In the genomic region with DNA sequence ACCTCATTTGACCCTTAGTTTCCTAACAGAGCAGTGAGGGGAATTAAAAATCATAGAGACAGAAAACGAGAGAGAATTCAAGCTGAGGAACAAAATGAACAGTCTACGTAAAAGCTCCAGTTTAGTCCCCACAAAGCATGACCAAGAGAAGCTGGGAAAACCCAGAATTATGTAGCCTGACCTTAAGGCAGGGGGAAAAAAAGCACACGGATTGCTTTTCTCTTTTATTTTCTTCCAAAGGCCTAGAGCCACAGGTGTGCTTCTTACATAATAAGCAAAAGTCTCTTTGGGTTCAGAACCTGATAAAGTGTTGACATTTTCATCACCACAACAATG, we compare ENCODE assay signal across 9 cellular contexts. TPM values are rescaled to one million over a fixed set of nuclear protein-coding genes. Genes with fewer than 3 reads are reported as not detected.
DNase-seq lines count a peak whose midpoint lies in the region; ATAC-seq, FAIRE-seq and TF ChIP-seq lines count a peak whose summit lies in the region.
"Had no signal": no experiment of that assay in that cellular context is flagged by ENCODE, and none has a peak within 500 bp of the region (broad histone marks: within the 10 kb centered on the region; RNA-seq: fewer than 3 reads in every experiment).

No MANE protein-coding gene starts in this region.

- no peak overlapping the region for H3K4ac ChIP-seq in trophoblast cell (ENCODE audit: low read depth, low read length)

- no peak for FAIRE-seq in urothelium cell line (lab: Jason Lieb, UNC)
- FAIRE-seq: islet of Langerhans had no signal

- no peaks in the 10 kb centered on the region for H3K27me3 Mint-ChIP-seq in Calu3 (ENCODE audit: unreplicated experiment)

- H3K18ac ChIP-seq in trophoblast cell (ENCODE audit: low read length) = no peak overlapping the region

- peak overlapping the region; percentile 75 for H3K27ac Mint-ChIP-seq in Calu3 (ENCODE audit: unreplicated experiment)

- H4K12ac ChIP-seq in trophoblast cell (ENCODE audit: low read depth, low read length) = peak overlapping the region; percentile 26

- WGBS in trophoblast cell (ENCODE audit: extremely low coverage, insufficient coverage, insufficient read length) = no CpG with 5 or more reads among the region's 3 CpGs

- H3K9me3 Mint-ChIP-seq in Calu3 (ENCODE audit: low read depth, unreplicated experiment) = no peaks in the 10 kb centered on the region

- H3K4me3 Mint-ChIP-seq in Calu3 (ENCODE audit: low read depth, unreplicated experiment) = peak overlapping the region; percentile 89

- peaks cover 12% of the 10 kb centered on the region for H3K79me2 ChIP-seq in trophoblast cell (ENCODE audit: control insufficient read depth, insufficient read depth, low read length, poor library complexity)

- peaks cover 21% of the 10 kb centered on the region for H3K4me1 Mint-ChIP-seq in Calu3 (ENCODE audit: low read depth, unreplicated experiment)

- no peaks in the 10 kb centered on the region for H3K9me3 ChIP-seq in Panc1 (ENCODE audit: control insufficient read depth, insufficient read depth, low read depth, low read length)
- no peaks in the 10 kb centered on the region for H3K9me3 ChIP-seq in trophoblast cell (ENCODE audit: insufficient read depth, low read depth, low read length)

- DNase-seq in Calu3 (no peak), Panc1 (ENCODE audit: low read depth, low spot score) (no peak), epithelial cell of prostate (ENCODE audit: low read depth, low spot score) (no peak), trophoblast cell (peak in 1 of 2 donors; percentile 15), ACHN (no peak), ecto neural progenitor cell (ENCODE audit: low spot score) (no peak), urothelium cell line (ENCODE audit: low spot score) (no peak)

- no peak overlapping the region for H4K91ac ChIP-seq in trophoblast cell (ENCODE audit: low read depth, low read length)

- in situ Hi-C loops in Panc1 (cut with HindIII; ENCODE audit: low pct_unique_long_range_greater_than_20kb, low sequenced_read_pairs) (no loop called here), ACHN (cut with HindIII; ENCODE audit: low pct_ligation_motif_present, low pct_unique_long_range_greater_than_20kb, low sequenced_read_pairs) (no loop called here)

- no peak for TF ChIP-seq CTCF in Calu3 (IDR thresholded peaks at IDR 0.05; ENCODE audit: unreplicated experiment)
- TF ChIP-seq CTCF in Panc1 (IDR thresholded peaks at IDR 0.05) = no peak

- intact Hi-C loops in Calu3 (cut with micrococcal nuclease; ENCODE audit: unreplicated experiment) = no loop called here
- intact Hi-C loops in Panc1 (cut with micrococcal nuclease; ENCODE audit: unreplicated experiment) = no loop called here

- H4K8ac ChIP-seq in trophoblast cell (ENCODE audit: low read depth, low read length) = peak overlapping the region; percentile 96

- BruUV-seq in Calu3 (replicated peaks; lab: Mats Ljungman, UMichigan) (no TSS peak), Panc1 (replicated peaks; lab: Mats Ljungman, UMichigan) (no TSS peak)

- POLR2A ChIA-PET in Panc1 (lab: Charles Lee) = interaction anchor here (0.6 kb wide), 1 partner anchor 14 kb away, joined by 13 read pairs; no protein-coding TSS in a partner anchor

- no peak for ATAC-seq in Panc1
- no peak for ATAC-seq in GM19035 (IDR thresholded peaks at IDR 0.05; ENCODE audit: unreplicated experiment)

- H3K4me2 ChIP-seq in trophoblast cell (ENCODE audit: low read length) = peak overlapping the region; percentile 98

- H3K4me1 ChIP-seq in Panc1 (ENCODE audit: control insufficient read depth, insufficient read depth, low read length) = peaks cover 27% of the 10 kb centered on the region
- H3K4me1 ChIP-seq in trophoblast cell (ENCODE audit: control insufficient read depth in 1 of 2, insufficient read depth in 2 of 2, low read length in 2 of 2) = peaks cover 0 to 3% of the 10 kb centered on the region in 2 experiments

- H2BK5ac ChIP-seq in trophoblast cell (ENCODE audit: low read depth, low read length, poor library complexity) = no peak overlapping the region

- no peak overlapping the region for H2AK5ac ChIP-seq in trophoblast cell (ENCODE audit: low read length)

- no peak overlapping the region for H3K14ac ChIP-seq in trophoblast cell (ENCODE audit: low read length)

- H3K4me3 ChIP-seq in Panc1 (ENCODE audit: low read depth in 2 of 2, low read length in 2 of 2) (peak overlapping the region; percentile 89 to 99), trophoblast cell (ENCODE audit: low read depth, low read length) (no peak overlapping the region)

- CTCF ChIA-PET in Calu3 (lab: Charles Lee) (interaction anchor here (1.3 kb wide), 1 partner anchor 40 kb away, joined by 6 read pairs; no protein-coding TSS in a partner anchor), Panc1 (lab: Charles Lee) (interaction anchor here (0.6 to 1.0 kb wide), 2 partner anchors 18 to 461 kb away, joined by 3 to 5 read pairs; no protein-coding TSS in a partner anchor)

- H3K9ac ChIP-seq in trophoblast cell (ENCODE audit: low read length) = no peak overlapping the region

- peaks cover 30% of the 10 kb centered on the region for H3K36me3 Mint-ChIP-seq in Calu3 (ENCODE audit: insufficient read depth, unreplicated experiment)

- no peak overlapping the region for H3K23ac ChIP-seq in trophoblast cell (ENCODE audit: low read length)

- peak overlapping the region; percentile 97 for H3K27ac ChIP-seq in Panc1 (ENCODE audit: low read length)
- H3K27ac ChIP-seq in epithelial cell of prostate = peak overlapping the region; percentile 57
- no peak overlapping the region for H3K27ac ChIP-seq in trophoblast cell (ENCODE audit: low read depth, low read length)

- H3K79me1 ChIP-seq in trophoblast cell (ENCODE audit: low read length) = peaks cover 4% of the 10 kb centered on the region

- H2AFZ ChIP-seq in trophoblast cell (ENCODE audit: insufficient read depth, low read length, poor library complexity) = no peak overlapping the region

- H3K27me3 ChIP-seq in Panc1 (ENCODE audit: control insufficient read depth, insufficient read depth, low read length) = no peaks in the 10 kb centered on the region
- H3K27me3 ChIP-seq in trophoblast cell (ENCODE audit: insufficient read depth, low read length) = no peaks in the 10 kb centered on the region

- no peak overlapping the region for H2BK12ac ChIP-seq in trophoblast cell (ENCODE audit: low read length)

- H2BK120ac ChIP-seq in trophoblast cell (ENCODE audit: insufficient read depth, low read length, poor library complexity) = no peak overlapping the region

- H3K36me3 ChIP-seq in Panc1 (ENCODE audit: control insufficient read depth, insufficient read depth, low read length) = no peaks in the 10 kb centered on the region; the same call in 1 of the 2 replicates
- no peaks in the 10 kb centered on the region for H3K36me3 ChIP-seq in trophoblast cell (ENCODE audit: control insufficient read depth in 1 of 2, insufficient read depth in 2 of 2, low read length in 2 of 2)

RNA-seq across cellular contexts. Expression of gene AMBRA1, which starts 0.5 kb away (rescaled TPM):
- 35.0 and 42.2 TPM in 2 replicates for total RNA-seq in Calu3 (2022)
- 40.0 TPM for total RNA-seq in Panc1 (2021; ENCODE audit: unreplicated experiment)
- polyA plus RNA-seq in Panc1 (2012; ENCODE audit: insufficient read length) = 39.3 TPM
- polyA plus RNA-seq in trophoblast cell (2013) = 12.9 and 14.9 TPM in 2 replicates

RNA-seq across cellular contexts. Expression of gene HARBI1, which starts 22.7 kb away (rescaled TPM):
- total RNA-seq in Calu3 (2022) = 8.2 and 10.1 TPM in 2 replicates
- total RNA-seq in Panc1 (2021; ENCODE audit: unreplicated experiment) = 6.4 TPM
- 3.6 TPM for polyA plus RNA-seq in Panc1 (2012; ENCODE audit: insufficient read length)
- polyA plus RNA-seq in trophoblast cell (2013) = 3.6 and 3.7 TPM in 2 replicates

RNA-seq across cellular contexts. Expression of gene ATG13, which starts 23.0 kb away (rescaled TPM):
- 53.2 and 57.1 TPM in 2 replicates for total RNA-seq in Calu3 (2022)
- total RNA-seq in Panc1 (2021; ENCODE audit: unreplicated experiment) = 57.9 TPM
- 60.0 TPM for polyA plus RNA-seq in Panc1 (2012; ENCODE audit: insufficient read length)
- polyA plus RNA-seq in trophoblast cell (2013) = 87.2 and 100 TPM in 2 replicates
